29 cellular contexts compared by ENCODE assay signal in genomic region chr2:167404896-167405295, GRCh38.
A peak's percentile ranks its signal among the peaks of the same experiment; 100 is the strongest.
DNase-seq lines count a peak whose midpoint lies in the region; ATAC-seq and TF ChIP-seq lines count a peak whose summit lies in the region.
"Had no signal": no experiment of that assay in that cellular context is flagged by ENCODE, and none has a peak within 500 bp of the region (broad histone marks: within the 10 kb centered on the region; RNA-seq: fewer than 3 reads in every experiment).

No MANE protein-coding gene starts in this region.

- H3K36me3 ChIP-seq in fibroblast of lung (ENCODE audit: control insufficient read depth, insufficient read depth, low read length), result no peaks in the 10 kb centered on the region
- no peaks in the 10 kb centered on the region for H3K36me3 ChIP-seq in heart left ventricle
- H3K36me3 ChIP-seq: cardiac muscle cell, gastroesophageal sphincter, neutrophil, thyroid gland had no signal

- H3K27me3 ChIP-seq in fibroblast of lung (ENCODE audit: control insufficient read depth, insufficient read depth, low read length) (no peaks in the 10 kb centered on the region), heart left ventricle (no peaks in the 10 kb centered on the region)
- H3K27me3 ChIP-seq: cardiac muscle cell, gastroesophageal sphincter, neutrophil, thyroid gland had no signal

- H3K9ac ChIP-seq in fibroblast of lung (ENCODE audit: insufficient read depth, low read length), result no peak overlapping the region

- H3K4me2 ChIP-seq in fibroblast of lung (ENCODE audit: extremely low read depth, insufficient read depth, low read length), result no peak overlapping the region

- H4K20me1 ChIP-seq in fibroblast of lung (ENCODE audit: control insufficient read depth, extremely low read depth, insufficient read depth, low read length), result no peaks in the 10 kb centered on the region

- TF ChIP-seq CTCF in fibroblast of lung (conservative IDR thresholded peaks at IDR 0.05 in 1 of 2, IDR thresholded peaks at IDR 0.05 in 1 of 2; ENCODE audit: low read depth in 1 of 2, low read length in 2 of 2), result no peak
- TF ChIP-seq CTCF in heart left ventricle (IDR thresholded peaks at IDR 0.05), result no peak

- DNase-seq in HPDE6-E6E7 (ENCODE audit: extremely low spot score) (peak; percentile 39), amniotic epithelial cell (ENCODE audit: low read depth) (peak; percentile 60), fibroblast of lung (ENCODE audit: low read depth in 2 of 2) (peak; percentile 19 to 76), renal cortical epithelial cell (ENCODE audit: low read depth) (peak; percentile 45), DMS53 (lab: John Stamatoyannopoulos, UW) (no peak), heart left ventricle (no peak), ACHN (no peak)
- DNase-seq: activated B cell treated with CpG ODN at 0.5 μM for 24 hours; activated CD4-positive, alpha-beta T cell treated with anti-CD3 and anti-CD28 coated beads, Interleukin-2, amount 50 U/mL, for 4 hours; activated CD8-positive, alpha-beta memory T cell treated with anti-CD3 and anti-CD28 coated beads, Interleukin-2, amount 50 U/mL, for 48 hours; activated naive CD8-positive, alpha-beta T cell treated with anti-CD3 and anti-CD28 coated beads, Interleukin-2, amount 10 ng/mL, durations not matched to agents 7 days and 5 days; CD8-positive, alpha-beta T cell; dermis blood vessel endothelial cell; HFFc6; KBM-7; kidney; NCI-H1694; NCI-H2171 treated with DMSO at 0.1 percent for 48 hours; NCI-H526; stimulated activated CD4-positive, alpha-beta T cell treated with anti-CD3 and anti-CD28 coated beads, Interleukin-4, amount 100 ng/mL, for 24 hours; stimulated activated naive CD8-positive, alpha-beta T cell treated with anti-CD3 and anti-CD28 coated beads, Interleukin-15, Interleukin-2, amounts not matched to agents 100 U/mL and 50 U/mL, for 24 hours; T-helper 9 cell; thyroid gland had no signal

- TF ChIP-seq POLR2A in heart left ventricle (IDR thresholded peaks at IDR 0.05), result no peak

- H3K4me3 ChIP-seq in fibroblast of lung (replicated peaks in 1 of 4; ENCODE audit: control extremely low read depth in 1 of 4, insufficient read depth in 1 of 4, low read depth in 3 of 4, low read length in 4 of 4) (no peak overlapping the region), heart left ventricle (no peak overlapping the region)
- H3K4me3 ChIP-seq: cardiac muscle cell, gastroesophageal sphincter, GM12878, thyroid gland had no signal

- H3K4me1 ChIP-seq in fibroblast of lung (ENCODE audit: control insufficient read depth, extremely low read depth, insufficient read depth, low read length) (no peaks in the 10 kb centered on the region), heart left ventricle (no peaks in the 10 kb centered on the region)
- H3K4me1 ChIP-seq: gastroesophageal sphincter, thyroid gland had no signal

- WGBS in heart left ventricle, 4 donors, result 91 to 95% (median 92%) methylated on average over 3 of the region's 3 CpGs

- H3K9me3 ChIP-seq in fibroblast of lung (ENCODE audit: control insufficient read depth, insufficient read depth, low read depth, low read length) (no peaks in the 10 kb centered on the region), heart left ventricle (peaks cover 0 to 3% (median 0%) of the 10 kb centered on the region in 12 donors)
- H3K9me3 ChIP-seq: gastroesophageal sphincter, neutrophil, thyroid gland had no signal

- intact Hi-C loops in heart left ventricle (cut with DNase I), result loop anchor here in 1 of 10 donors (10.0 kb wide), 1 partner anchor 140 kb away; no protein-coding TSS in a partner anchor

- in situ Hi-C loops in ACHN (cut with HindIII; ENCODE audit: low pct_ligation_motif_present, low pct_unique_long_range_greater_than_20kb, low sequenced_read_pairs), result no loop called here

- no peak overlapping the region for H3K27ac ChIP-seq in fibroblast of lung (ENCODE audit: insufficient read depth, low read length)
- H3K27ac ChIP-seq in heart left ventricle, result no peak overlapping the region
- H3K27ac ChIP-seq: cardiac muscle cell, gastroesophageal sphincter, neutrophil, thyroid gland had no signal

- no peak overlapping the region for H2AFZ ChIP-seq in fibroblast of lung (ENCODE audit: low read length)

- ATAC-seq in GM21619 (IDR thresholded peaks at IDR 0.05; ENCODE audit: unreplicated experiment), result no peak
- no peak for ATAC-seq in heart left ventricle
- ATAC-seq: CD8-positive, alpha-beta T cell; gastroesophageal sphincter; GM12878; Right ventricle myocardium inferior; stimulated activated naive CD8-positive, alpha-beta T cell treated with anti-CD3 and anti-CD28 coated beads, Interleukin-15, Interleukin-2, amounts not matched to agents 100 U/mL and 50 U/mL, for 24 hours had no signal

- no peaks in the 10 kb centered on the region for H3K79me2 ChIP-seq in fibroblast of lung (ENCODE audit: control insufficient read depth, insufficient read depth, low read length)

Comparison
In these comparisons a context has a peak if more than half of its experiments do, and no peak if none do; other contexts are left out.
1. DNase-seq: peak in HPDE6-E6E7 (single experiment), amniotic epithelial cell (single experiment), fibroblast of lung (2 of 2) and renal cortical epithelial cell (single experiment); none in DMS53 (single experiment), heart left ventricle (0 of 5) and ACHN (single experiment).